Comparison of ENCODE assay signal across 8 cellular contexts in genomic region chr5:138077064-138077696, GRCh38. TPM values are rescaled to one million over a fixed set of nuclear protein-coding genes. Genes with fewer than 3 reads are reported as not detected.
DNase-seq lines count a peak whose midpoint lies in the region; ATAC-seq and TF ChIP-seq lines count a peak whose summit lies in the region.

No MANE protein-coding gene starts in this region.

- H3K79me2 ChIP-seq in Loucy (ENCODE audit: insufficient read depth, low read length): no peaks in the 10 kb centered on the region

- no peak for ATAC-seq in HG02623 (IDR thresholded peaks at IDR 0.05; ENCODE audit: unreplicated experiment)

- H3F3A ChIP-seq in Loucy (ENCODE audit: low read depth): no peaks in the 10 kb centered on the region

- peak; percentile 83 for DNase-seq in GM03348 (ENCODE audit: low spot score)
- peak; percentile 19 for DNase-seq in SKM-1 (lab: John Stamatoyannopoulos, UW; ENCODE audit: unreplicated experiment)
- peak; percentile 82 for DNase-seq in astrocyte of the hippocampus (ENCODE audit: low read depth, low spot score)
- DNase-seq in hypothalamus (lab: John Stamatoyannopoulos, UW): peak in 31 of 51 donors; percentile 0 to 73 (median 23)
- no peak for DNase-seq in spleen
- DNase-seq in posterior vena cava (ENCODE audit: low spot score): no peak

- WGBS in spleen, 5 donors: 34 to 38% (median 35%) methylated on average over 5 of the region's 5 CpGs

- H3K4me2 ChIP-seq in Loucy (ENCODE audit: low read depth, low read length, poor library complexity, severe bottlenecking): no peak overlapping the region

- no peak overlapping the region for H3K27ac ChIP-seq in spleen

- H3K4me3 ChIP-seq in Loucy (ENCODE audit: low read length, poor library complexity, severe bottlenecking): no peak overlapping the region
- no peak overlapping the region for H3K4me3 ChIP-seq in spleen

- H2AFZ ChIP-seq in Loucy (ENCODE audit: low read length): peak overlapping the region; percentile 48

- H3K9me3 ChIP-seq in Loucy (ENCODE audit: insufficient read depth, low read depth, low read length) (no peaks in the 10 kb centered on the region), spleen (no peaks in the 10 kb centered on the region)

- TF ChIP-seq CTCF in Loucy (conservative IDR thresholded peaks at IDR 0.05; ENCODE audit: low read length): peak; percentile 97
- peak; percentile 63 to 85 (median 78) for TF ChIP-seq CTCF in spleen (IDR thresholded peaks at IDR 0.05 in 8 of 11, conservative IDR thresholded peaks at IDR 0.05 in 3 of 11)

- no peak overlapping the region for H3K9ac ChIP-seq in Loucy (ENCODE audit: low read depth, low read length, poor library complexity, severe bottlenecking)

- intact Hi-C loops in spleen (cut with DNase I; ENCODE audit: low total_unique reads): loop anchor here (2.0 to 10.0 kb wide), 2 partner anchors 56 to 452 kb away; no protein-coding TSS in a partner anchor
- intact Hi-C loops in posterior vena cava (cut with DNase I): loop anchor here (1.0 to 2.0 kb wide), 2 partner anchors 39 to 56 kb away; no protein-coding TSS in a partner anchor

- H4K20me1 ChIP-seq in Loucy (ENCODE audit: insufficient read depth, low read length, poor library complexity, severe bottlenecking): no peaks in the 10 kb centered on the region

- no peak for TF ChIP-seq POLR2A in spleen (IDR thresholded peaks at IDR 0.05)

- H3K36me3 ChIP-seq in Loucy (ENCODE audit: insufficient read depth, low read length) (no peaks in the 10 kb centered on the region), spleen (no peaks in the 10 kb centered on the region)

- H3K9me2 ChIP-seq in Loucy (replicated peaks; ENCODE audit: low read depth, low read length): no peaks in the 10 kb centered on the region

- H3K27me3 ChIP-seq in Loucy (ENCODE audit: insufficient read depth, low read length, poor library complexity, severe bottlenecking) (no peaks in the 10 kb centered on the region), spleen (replicated peaks in 1 of 7) (peaks cover 0 to under 1% (median 0%) of the 10 kb centered on the region in 7 donors)

- H3K4me1 ChIP-seq in Loucy (ENCODE audit: insufficient read depth, low read length, poor library complexity, severe bottlenecking) (no peaks in the 10 kb centered on the region), spleen (peaks cover 0 to 15% (median 8%) of the 10 kb centered on the region in 6 donors)

RNA-seq across cellular contexts. Expression of gene WNT8A, which starts 6.7 kb away (rescaled TPM):
- total RNA-seq in spleen: under 1 TPM in 1 of 7 donors, not detected in 6; 0.60 TPM
- under 1 TPM in 1 of 3 donors, not detected in 2; 0.05 TPM for polyA plus RNA-seq in spleen
- not detected for total RNA-seq in posterior vena cava

RNA-seq across cellular contexts. Expression of gene FAM13B, which starts 44.3 kb away (rescaled TPM):
- 10 to 100 TPM; 57.6 to 91.9 (median 67.6) TPM for total RNA-seq in spleen
- 10 to 100 TPM; 11.3 to 14.5 (median 11.5) TPM for polyA plus RNA-seq in spleen
- total RNA-seq in posterior vena cava: 10 to 100 TPM; 70.3 to 70.9 TPM

Comparison
In these comparisons a context has a peak if more than half of its experiments do, and no peak if none do; other contexts are left out.
1. DNase-seq: peak in GM03348 (single experiment), SKM-1 (single experiment), astrocyte of the hippocampus (single experiment) and hypothalamus (31 of 51); none in spleen (single experiment) and posterior vena cava (single experiment).